Comparison of ENCODE assay signal across 1 cellular context in genomic region chr7:100886936-100887185, GRCh38.
TF ChIP-seq lines count a peak whose summit lies in the region.

No MANE protein-coding gene starts in this region.

TF ChIP-seq in HEK293, 187 proteins besides CTCF, POLR2A, EP300 and RAD21:
- TF ChIP-seq BCL11A (tag by site-specific recombination; IDR thresholded peaks at IDR 0.05; ENCODE audit: low read depth) (no peak), ZNF473 (tag by site-specific recombination; IDR thresholded peaks at IDR 0.05) (no peak)
